Comparison of ENCODE assay signal across 20 cellular contexts in genomic region chr12:16345105-16345504, GRCh38. TPM values are rescaled to one million over a fixed set of nuclear protein-coding genes. Genes with fewer than 3 reads are reported as not detected.
DNase-seq lines count a peak whose midpoint lies in the region; ATAC-seq and TF ChIP-seq lines count a peak whose summit lies in the region.
"Had no signal": no experiment of that assay in that cellular context is flagged by ENCODE, and none has a peak within 500 bp of the region (broad histone marks: within the 10 kb centered on the region; RNA-seq: fewer than 3 reads in every experiment).

No MANE protein-coding gene starts in this region.

- no peak overlapping the region for H2AK5ac ChIP-seq in neuronal stem cell (ENCODE audit: low read depth, low read length)

- no peak overlapping the region for H4K91ac ChIP-seq in neuronal stem cell (ENCODE audit: low read depth, low read length, poor library complexity)

- in situ Hi-C loops in ACHN (cut with HindIII; ENCODE audit: low pct_ligation_motif_present, low pct_unique_long_range_greater_than_20kb, low sequenced_read_pairs) = no loop called here

- intact Hi-C loops in HCT116 (cut with micrococcal nuclease) (no loop called here), adrenal gland (cut with DNase I) (no loop called here), left colon (cut with DNase I, micrococcal nuclease) (no loop called here)

- CTCF ChIA-PET in HCT116 (lab: Charles Lee) = no interaction called here

- ATAC-seq in HCT116 (no peak), left colon (no peak)
- ATAC-seq: A549 had no signal

- no peaks in the 10 kb centered on the region for H3K9me2 ChIP-seq in HCT116 (ENCODE audit: insufficient read depth)

- TF ChIP-seq RAD21 in HCT116 (IDR thresholded peaks at IDR 0.05; ENCODE audit: low read depth) = no peak

- RAD21 ChIA-PET in HCT116 (lab: Charles Lee; ENCODE audit: low non-redundant PET in 1 of 2, low total read pairs in 2 of 2, uncharacterized antibody in 2 of 2, unreplicated experiment in 2 of 2) = no interaction called here

- no peak overlapping the region for H3K4me2 ChIP-seq in HCT116 (ENCODE audit: low read length)
- H3K4me2 ChIP-seq in neuronal stem cell (ENCODE audit: insufficient read depth, low read length, poor library complexity, severe bottlenecking) = no peak overlapping the region

- H3K27ac ChIP-seq in HCT116 (ENCODE audit: low read depth, low read length) (no peak overlapping the region), adrenal gland (peak overlapping the region in 3 of 5 donors; percentile 61 to 69 (median 65)), mucosa of rectum (ENCODE audit: low read depth in 2 of 2, low read length in 2 of 2) (peak overlapping the region; percentile 35 to 65), neuronal stem cell (replicated peaks; ENCODE audit: low read length) (peak overlapping the region; percentile 43)

- H3K23ac ChIP-seq in neuronal stem cell (ENCODE audit: low read depth, low read length, poor library complexity) = no peak overlapping the region

- no peaks in the 10 kb centered on the region for H4K20me1 ChIP-seq in HCT116 (ENCODE audit: insufficient read depth)

- WGBS in adrenal gland, 4 donors = 89 to 91% (median 89%) methylated on average over 1 of the region's 1 CpG
- WGBS in neuronal stem cell (ENCODE audit: extremely low coverage in 2 of 2, insufficient read length in 2 of 2, insufficient replicate concordance in 1 of 2), 2 donors = no CpG with 5 or more reads among the region's 1 CpG

- H3K27me3 ChIP-seq in HCT116 (ENCODE audit: insufficient read depth, low read length) = no peaks in the 10 kb centered on the region
- no peaks in the 10 kb centered on the region for H3K27me3 ChIP-seq in adrenal gland
- no peaks in the 10 kb centered on the region for H3K27me3 ChIP-seq in mucosa of rectum (ENCODE audit: control insufficient read depth in 2 of 2, insufficient read depth in 2 of 2, low read length in 2 of 2)
- H3K27me3 ChIP-seq in neuronal stem cell (ENCODE audit: control insufficient read depth in 3 of 3, insufficient read depth in 3 of 3, low read depth in 1 of 3, low read length in 3 of 3) = no peaks in the 10 kb centered on the region

- no TSS peak for BruUV-seq in HCT116 (replicated peaks; lab: Mats Ljungman, UMichigan)

- H2BK5ac ChIP-seq in neuronal stem cell (ENCODE audit: low read length) = no peak overlapping the region

- no peak overlapping the region for H4K8ac ChIP-seq in neuronal stem cell (ENCODE audit: low read depth, low read length)

- H3K9ac ChIP-seq in HCT116 (ENCODE audit: low read length) = no peak overlapping the region
- no peak overlapping the region for H3K9ac ChIP-seq in mucosa of rectum (ENCODE audit: low read depth in 1 of 2, low read length in 2 of 2)
- H3K9ac ChIP-seq in neuronal stem cell (ENCODE audit: low read depth, low read length, poor library complexity) = no peak overlapping the region

- POLR2A ChIA-PET in HCT116 (lab: Charles Lee) = no interaction called here

- no peak overlapping the region for H2BK15ac ChIP-seq in neuronal stem cell (ENCODE audit: low read length)

- no peak overlapping the region for H2BK120ac ChIP-seq in neuronal stem cell (ENCODE audit: low read depth, low read length)

- H3K14ac ChIP-seq in neuronal stem cell (ENCODE audit: low read length) = no peak overlapping the region

- no peak overlapping the region for H3K18ac ChIP-seq in neuronal stem cell (ENCODE audit: low read length)

- peaks cover 31% of the 10 kb centered on the region for H3K79me2 ChIP-seq in HCT116 (ENCODE audit: insufficient read depth, low read length)

- H2BK12ac ChIP-seq in neuronal stem cell (ENCODE audit: low read length) = no peak overlapping the region

- no peak overlapping the region for H3K4me3 ChIP-seq in HCT116 (replicated peaks in 1 of 2; ENCODE audit: low read depth in 1 of 2, low read length in 2 of 2)
- no peak overlapping the region for H3K4me3 ChIP-seq in adrenal gland
- H3K4me3 ChIP-seq in mucosa of rectum (ENCODE audit: low read length in 2 of 2) = no peak overlapping the region
- no peak overlapping the region for H3K4me3 ChIP-seq in neuronal stem cell (ENCODE audit: low read length in 2 of 2)
- H3K4me3 ChIP-seq: A549, HAP-1 had no signal

- H3K9me3 ChIP-seq in HCT116 (ENCODE audit: control insufficient read depth in 1 of 2, insufficient read depth in 1 of 2, low read depth in 1 of 2, low read length in 2 of 2) (no peaks in the 10 kb centered on the region), adrenal gland (replicated peaks in 1 of 3) (no peaks in the 10 kb centered on the region), mucosa of rectum (ENCODE audit: control insufficient read depth in 2 of 2, low read length in 2 of 2) (no peaks in the 10 kb centered on the region), neuronal stem cell (replicated peaks in 1 of 2; ENCODE audit: control insufficient read depth in 2 of 2, insufficient read depth in 1 of 2, low read depth in 1 of 2, low read length in 2 of 2) (no peaks in the 10 kb centered on the region)
- H3K9me3 ChIP-seq: A549, HAP-1 had no signal

- H3K79me1 ChIP-seq in neuronal stem cell (ENCODE audit: low read depth, low read length) = no peaks in the 10 kb centered on the region

- DNase-seq in HCT116 (ENCODE audit: low read depth, low spot score) (no peak), adrenal gland (no peak), neuronal stem cell (ENCODE audit: low spot score) (no peak), left colon (no peak), NOMO-1 treated with dmso at 0.1 percent for 144 hours (lab: John Stamatoyannopoulos, UW; ENCODE audit: unreplicated experiment) (no peak), NCI-H1436 treated with DMSO at 0.1 percent for 48 hours (lab: John Stamatoyannopoulos, UW) (no peak), ACHN (no peak)
- DNase-seq: 8988T; C1 segment of cervical spinal cord; Calu3; CD4-positive, alpha-beta memory T cell; COR-L47; DMS53; DMS79 treated with DMSO at 0.1 percent for 48 hours; GF-D8; GOT3 had no signal

- H2AFZ ChIP-seq in HCT116 (ENCODE audit: low read depth, low read length, poor library complexity, severe bottlenecking) = peak overlapping the region; percentile 37
- no peak overlapping the region for H2AFZ ChIP-seq in neuronal stem cell (ENCODE audit: low read length)

- no peak overlapping the region for H3K4ac ChIP-seq in neuronal stem cell (ENCODE audit: low read length)

- H3K4me1 ChIP-seq in HCT116 (ENCODE audit: control insufficient read depth in 1 of 2, insufficient read depth in 2 of 2, low read length in 2 of 2) (peaks cover 12 to 34% of the 10 kb centered on the region in 2 experiments; a peak in 3 of 4 replicates), adrenal gland (replicated peaks in 1 of 2) (peaks cover 6 to 14% of the 10 kb centered on the region in 2 donors), mucosa of rectum (ENCODE audit: control insufficient read depth in 2 of 2, insufficient read depth in 2 of 2, low read length in 2 of 2) (peaks cover 13 to 23% of the 10 kb centered on the region in 2 donors), neuronal stem cell (ENCODE audit: control insufficient read depth in 2 of 2, insufficient read depth in 1 of 2, low read depth in 1 of 2, low read length in 2 of 2) (peaks cover 4 to 22% of the 10 kb centered on the region in 2 donors)

- TF ChIP-seq CTCF in HCT116 (IDR thresholded peaks at IDR 0.05 in 2 of 3, conservative IDR thresholded peaks at IDR 0.05 in 1 of 3; ENCODE audit: borderline replicate concordance in 1 of 3, insufficient read depth in 1 of 3, low read depth in 2 of 3, low read length in 2 of 3) (no peak), adrenal gland (IDR thresholded peaks at IDR 0.05) (no peak)

- H3K36me3 ChIP-seq in HCT116 (ENCODE audit: control insufficient read depth in 1 of 2, insufficient read depth in 2 of 2, low read length in 2 of 2) (no peaks in the 10 kb centered on the region), adrenal gland (replicated peaks in 1 of 2) (no peaks in the 10 kb centered on the region), mucosa of rectum (ENCODE audit: control insufficient read depth in 2 of 2, insufficient read depth in 2 of 2, low read length in 2 of 2) (no peaks in the 10 kb centered on the region), neuronal stem cell (replicated peaks in 1 of 2; ENCODE audit: control insufficient read depth in 2 of 2, insufficient read depth in 2 of 2, low read length in 2 of 2) (no peaks in the 10 kb centered on the region)
- H3K36me3 ChIP-seq: HAP-1 had no signal

- no peak for TF ChIP-seq POLR2A in HCT116 (IDR thresholded peaks at IDR 0.05; ENCODE audit: borderline replicate concordance, extremely low read depth, insufficient read depth, insufficient read length)
- no peak for TF ChIP-seq POLR2A in adrenal gland (IDR thresholded peaks at IDR 0.05)

TF ChIP-seq in HCT116, 20 proteins besides CTCF, POLR2A, EP300 and RAD21 (continues in another document):
- no peak for TF ChIP-seq SP1 (IDR thresholded peaks at IDR 0.05; ENCODE audit: low read depth)
- TF ChIP-seq ZNF274 (IDR thresholded peaks at IDR 0.05; ENCODE audit: low read depth, low read length) = no peak
- TF ChIP-seq EGR1 (IDR thresholded peaks at IDR 0.05; ENCODE audit: low read depth) = no peak

RNA-seq across cellular contexts. Expression of gene MGST1, which starts 2.3 kb away (rescaled TPM):
- total RNA-seq in HCT116 (2021; ENCODE audit: unreplicated experiment) = 111 TPM
- 103 and 164 TPM in 2 replicates for polyA plus RNA-seq in HCT116 (2012)
- 1,000 to 10,000 TPM in 3 of 8 donors, 100 to 1,000 TPM in 5; 688 to 2,399 (median 877) TPM for total RNA-seq in adrenal gland
- polyA plus RNA-seq in adrenal gland = 1,000 to 10,000 TPM in 1 of 3 donors, 100 to 1,000 TPM in 2; 197 to 6,375 (median 736) TPM
- polyA plus RNA-seq in neuronal stem cell (2013, experiment 1 of 2) = 857 TPM
- 842 TPM for polyA plus RNA-seq in neuronal stem cell (2013, experiment 2 of 2)
- total RNA-seq in left colon = 100 to 1,000 TPM; 333 to 354 TPM
- total RNA-seq: G401 had no signal
- polyA plus RNA-seq: CD4-positive, alpha-beta memory T cell had no signal
